In genomic region chr6:683742-684440, GRCh38 we compare ENCODE assay signal across 9 cellular contexts. TPM values are rescaled to one million over a fixed set of nuclear protein-coding genes. Genes with fewer than 3 reads are reported as not detected.
DNase-seq lines count a peak whose midpoint lies in the region; ATAC-seq and TF ChIP-seq lines count a peak whose summit lies in the region.
"Had no signal": no experiment of that assay in that cellular context is flagged by ENCODE, and none has a peak within 500 bp of the region (broad histone marks: within the 10 kb centered on the region; RNA-seq: fewer than 3 reads in every experiment).

No MANE protein-coding gene starts in this region.

- H3K27ac ChIP-seq in KMS-11: peak overlapping the region; percentile 59; the same call in 1 of the 2 replicates
- no peak overlapping the region for H3K27ac ChIP-seq in subcutaneous abdominal adipose tissue (ENCODE audit: low read depth, low read length)
- H3K27ac ChIP-seq in PC-9: no peak overlapping the region
- H3K27ac ChIP-seq: pancreas had no signal

- TF ChIP-seq CTCF in KMS-11 (conservative IDR thresholded peaks at IDR 0.05; ENCODE audit: low read depth, low read length) (no peak), PC-9 (conservative IDR thresholded peaks at IDR 0.05) (no peak)

- H2AFZ ChIP-seq in KMS-11 (ENCODE audit: low read depth) (no peak overlapping the region), PC-9 (no peak overlapping the region)

- DNase-seq in DMS153 treated with DMSO at 0.1 percent for 48 hours (lab: John Stamatoyannopoulos, UW; ENCODE audit: unreplicated experiment) (peak; percentile 19), PC-9 (no peak)
- DNase-seq in stimulated activated CD4-positive, alpha-beta T cell treated with anti-CD3 and anti-CD28 coated beads, Interleukin-4, amount 100 ng/mL, for 1 hour: no peak
- DNase-seq: pancreas had no signal

- H3K9me3 Mint-ChIP-seq in activated T-helper 17 cell treated with anti-CD3 and anti-CD28 coated beads, Interleukin-2, amount 50 U/mL, for 72 hours: no peaks in the 10 kb centered on the region

- H3K27ac Mint-ChIP-seq in activated T-helper 17 cell treated with anti-CD3 and anti-CD28 coated beads, Interleukin-2, amount 50 U/mL, for 72 hours: peak overlapping the region; percentile 75

- no peaks in the 10 kb centered on the region for H3K9me2 ChIP-seq in PC-9 (ENCODE audit: insufficient read depth)

- H3K9me3 ChIP-seq in iPS-15b (ENCODE audit: control insufficient read depth, insufficient read depth, low read length) (no peaks in the 10 kb centered on the region), subcutaneous abdominal adipose tissue (ENCODE audit: control insufficient read depth in 5 of 5, low read length in 5 of 5) (no peaks in the 10 kb centered on the region), PC-9 (ENCODE audit: insufficient read depth, low read depth) (no peaks in the 10 kb centered on the region)
- H3K9me3 ChIP-seq: pancreas had no signal

- intact Hi-C loops in PC-9 (cut with micrococcal nuclease; ENCODE audit: unreplicated experiment): no loop called here

- no peaks in the 10 kb centered on the region for H3K36me3 ChIP-seq in KMS-11 (ENCODE audit: insufficient read depth)
- no peaks in the 10 kb centered on the region for H3K36me3 ChIP-seq in iPS-15b (ENCODE audit: control insufficient read depth, insufficient read depth, low read length)
- peaks cover 3 to 7% (median 4%) of the 10 kb centered on the region in 5 donors for H3K36me3 ChIP-seq in subcutaneous abdominal adipose tissue (ENCODE audit: control insufficient read depth in 5 of 5, insufficient read depth in 5 of 5, low read length in 5 of 5)
- H3K36me3 ChIP-seq in PC-9 (ENCODE audit: low read depth): no peaks in the 10 kb centered on the region
- H3K36me3 ChIP-seq: pancreas had no signal

- H3K27me3 ChIP-seq in KMS-11 (ENCODE audit: insufficient read depth, low read depth) (no peaks in the 10 kb centered on the region), iPS-15b (ENCODE audit: control insufficient read depth, insufficient read depth, low read length) (no peaks in the 10 kb centered on the region), subcutaneous abdominal adipose tissue (ENCODE audit: control insufficient read depth in 5 of 5, insufficient read depth in 4 of 5, low read length in 5 of 5) (no peaks in the 10 kb centered on the region), PC-9 (ENCODE audit: insufficient read depth, low read depth) (no peaks in the 10 kb centered on the region)
- H3K27me3 ChIP-seq: pancreas had no signal

- H3K4me3 ChIP-seq in KMS-11 (IDR thresholded peaks at IDR 0.05; ENCODE audit: insufficient read depth, low read depth, low read length) (no peak overlapping the region), iPS-15b (ENCODE audit: low read depth, low read length) (peak overlapping the region; percentile 19), subcutaneous abdominal adipose tissue (ENCODE audit: low read depth in 1 of 5, low read length in 5 of 5) (peak overlapping the region; percentile 22 to 64 (median 37)), PC-9 (no peak overlapping the region)
- H3K4me3 ChIP-seq: pancreas had no signal

- H3K9ac ChIP-seq in KMS-11: no peak overlapping the region
- H3K9ac ChIP-seq in iPS-15b (ENCODE audit: low read depth, low read length): no peak overlapping the region
- peak overlapping the region; percentile 8 to 66 (median 22) for H3K9ac ChIP-seq in subcutaneous abdominal adipose tissue (ENCODE audit: low read length in 5 of 5)

- no peaks in the 10 kb centered on the region for H4K20me1 ChIP-seq in KMS-11 (ENCODE audit: insufficient read depth)
- peaks cover 9% of the 10 kb centered on the region; the same call in 1 of the 2 replicates for H4K20me1 ChIP-seq in PC-9 (ENCODE audit: insufficient read depth)

- H3K79me2 ChIP-seq in KMS-11 (ENCODE audit: insufficient read depth, low read depth) (peaks cover 35% of the 10 kb centered on the region; the same call in 1 of the 2 replicates), PC-9 (ENCODE audit: low read depth) (peaks cover 32% of the 10 kb centered on the region)

- peak overlapping the region; percentile 96 for H3K4me2 ChIP-seq in KMS-11
- no peak overlapping the region for H3K4me2 ChIP-seq in PC-9

- H3K4me3 Mint-ChIP-seq in activated T-helper 17 cell treated with anti-CD3 and anti-CD28 coated beads, Interleukin-2, amount 50 U/mL, for 72 hours: peak overlapping the region; percentile 70

- POLR2A ChIA-PET in PC-9 (lab: Charles Lee; ENCODE audit: unreplicated experiment): interaction anchor here (0.9 kb wide), 1 partner anchor 8 kb away, joined by 17 read pairs; no protein-coding TSS in a partner anchor

- no peaks in the 10 kb centered on the region for H3K27me3 Mint-ChIP-seq in activated T-helper 17 cell treated with anti-CD3 and anti-CD28 coated beads, Interleukin-2, amount 50 U/mL, for 72 hours

- no peak for ATAC-seq in activated T-helper 17 cell treated with anti-CD3 and anti-CD28 coated beads, Interleukin-2, amount 50 U/mL, for 72 hours (replicated peaks)
- no peak for ATAC-seq in GM19328 (IDR thresholded peaks at IDR 0.05; ENCODE audit: unreplicated experiment)

- H3K4me1 Mint-ChIP-seq in activated T-helper 17 cell treated with anti-CD3 and anti-CD28 coated beads, Interleukin-2, amount 50 U/mL, for 72 hours: peaks cover 51% of the 10 kb centered on the region

- CTCF ChIA-PET in PC-9 (lab: Charles Lee): interaction anchor here (0.6 kb wide), 1 partner anchor 616 kb away, joined by 8 read pairs; no protein-coding TSS in a partner anchor

- peaks cover 26% of the 10 kb centered on the region for H3K36me3 Mint-ChIP-seq in activated T-helper 17 cell treated with anti-CD3 and anti-CD28 coated beads, Interleukin-2, amount 50 U/mL, for 72 hours (ENCODE audit: low read depth)

- no TSS peak for BruUV-seq in PC-9 (replicated peaks; lab: Mats Ljungman, UMichigan)

- no peaks in the 10 kb centered on the region for H3F3A ChIP-seq in PC-9 (ENCODE audit: insufficient read depth, low read depth)

- peaks cover 38% of the 10 kb centered on the region for H3K4me1 ChIP-seq in KMS-11 (ENCODE audit: low read depth, poor library complexity, severe bottlenecking)
- H3K4me1 ChIP-seq in iPS-15b (ENCODE audit: control insufficient read depth, insufficient read depth, low read length): peaks cover 51% of the 10 kb centered on the region
- H3K4me1 ChIP-seq in subcutaneous abdominal adipose tissue (ENCODE audit: control insufficient read depth in 5 of 5, insufficient read depth in 5 of 5, low read length in 5 of 5): peaks cover 2 to 16% (median 7%) of the 10 kb centered on the region in 5 donors
- no peaks in the 10 kb centered on the region for H3K4me1 ChIP-seq in PC-9 (replicated peaks; ENCODE audit: insufficient read depth)
- H3K4me1 ChIP-seq: pancreas had no signal

RNA-seq across cellular contexts. Expression of gene EXOC2, which starts 9.0 kb away (rescaled TPM):
- total RNA-seq in activated T-helper 17 cell treated with anti-CD3 and anti-CD28 coated beads, Interleukin-2, amount 50 U/mL, for 72 hours: 10 to 100 TPM; 44.1 to 46.9 TPM
- total RNA-seq in PC-9 (2021): 21.3 and 28.2 TPM in 2 replicates

RNA-seq across cellular contexts. Expression of gene HUS1B, which starts 27.0 kb away (rescaled TPM):
- 1 to 10 TPM; 1.8 to 2.4 TPM for total RNA-seq in activated T-helper 17 cell treated with anti-CD3 and anti-CD28 coated beads, Interleukin-2, amount 50 U/mL, for 72 hours
- total RNA-seq in PC-9 (2021): 0.94 and 1.2 TPM in 2 replicates

Comparison
In these comparisons a context has a peak if more than half of its experiments do, and no peak if none do; other contexts are left out.
1. H3K4me3 ChIP-seq: peak in iPS-15b (single experiment) and subcutaneous abdominal adipose tissue (5 of 5); none in KMS-11 (single experiment) and PC-9 (single experiment).
2. H3K9ac ChIP-seq: peak in subcutaneous abdominal adipose tissue (5 of 5); none in KMS-11 (single experiment) and iPS-15b (single experiment).